ENCODE assay signal across 17 cellular contexts in genomic region chr11:102611291-102611690, GRCh38. TPM values are rescaled to one million over a fixed set of nuclear protein-coding genes. Genes with fewer than 3 reads are reported as not detected.
A peak's percentile ranks its signal among the peaks of the same experiment; 100 is the strongest.
DNase-seq lines count a peak whose midpoint lies in the region; ATAC-seq and TF ChIP-seq lines count a peak whose summit lies in the region.
"Had no signal": no experiment of that assay in that cellular context is flagged by ENCODE, and none has a peak within 500 bp of the region (broad histone marks: within the 10 kb centered on the region; RNA-seq: fewer than 3 reads in every experiment).

No MANE protein-coding gene starts in this region.

- no peak for DNase-seq in activated CD4-positive, alpha-beta T cell treated with anti-CD3 and anti-CD28 coated beads for 36 hours
- no peak for DNase-seq in activated CD4-positive, alpha-beta T cell treated with anti-CD3 and anti-CD28 coated beads for 1 hour
- DNase-seq in stimulated activated effector memory CD8-positive, alpha-beta T cell treated with anti-CD3 and anti-CD28 coated beads, Interleukin-12 subunit alpha, Interleukin-12 subunit beta, amount 100 ng/mL, for 72 hours (ENCODE audit: low spot score in 2 of 2), result no peak
- DNase-seq in NCI-H128 (lab: John Stamatoyannopoulos, UW; ENCODE audit: unreplicated experiment) (no peak), spleen (no peak), COR-L47 (lab: John Stamatoyannopoulos, UW) (no peak)
- DNase-seq: activated T-cell treated with anti-CD3 and anti-CD28 coated beads for 4 hours, body of pancreas, DMS79, NCI-H1694 treated with DMSO at 0.1 percent for 48 hours, OCI-M1, T-helper 9 cell had no signal

- no peak overlapping the region for H3K27ac Mint-ChIP-seq in activated CD4-positive, alpha-beta T cell treated with anti-CD3 and anti-CD28 coated beads for 36 hours
- no peak overlapping the region for H3K27ac Mint-ChIP-seq in stimulated activated effector memory CD8-positive, alpha-beta T cell treated with anti-CD3 and anti-CD28 coated beads, Interleukin-12 subunit alpha, Interleukin-12 subunit beta, amount 100 ng/mL, for 72 hours
- H3K27ac Mint-ChIP-seq: type B pancreatic cell had no signal

- no peak overlapping the region for H3K4me3 ChIP-seq in spleen
- H3K4me3 ChIP-seq: body of pancreas had no signal

- intact Hi-C loops in activated CD4-positive, alpha-beta T cell treated with anti-CD3 and anti-CD28 coated beads for 36 hours (cut with DNase I, micrococcal nuclease), result no loop called here
- intact Hi-C loops in spleen (cut with DNase I; ENCODE audit: low total_unique reads), result no loop called here

- no peaks in the 10 kb centered on the region for H3K9me3 ChIP-seq in spleen
- H3K9me3 ChIP-seq: body of pancreas had no signal

- H3K36me3 Mint-ChIP-seq in activated CD4-positive, alpha-beta T cell treated with anti-CD3 and anti-CD28 coated beads for 36 hours (ENCODE audit: low read depth), result no peaks in the 10 kb centered on the region
- H3K36me3 Mint-ChIP-seq in stimulated activated effector memory CD8-positive, alpha-beta T cell treated with anti-CD3 and anti-CD28 coated beads, Interleukin-12 subunit alpha, Interleukin-12 subunit beta, amount 100 ng/mL, for 72 hours, result no peaks in the 10 kb centered on the region
- H3K36me3 Mint-ChIP-seq: type B pancreatic cell had no signal

- H3K27me3 ChIP-seq in spleen (replicated peaks in 1 of 7), result no peaks in the 10 kb centered on the region
- H3K27me3 ChIP-seq: body of pancreas had no signal

- peak; percentile 24 for ATAC-seq in activated CD4-positive, alpha-beta T cell treated with anti-CD3 and anti-CD28 coated beads for 36 hours
- ATAC-seq in GM21576 (IDR thresholded peaks at IDR 0.05; ENCODE audit: unreplicated experiment), result peak; percentile 39
- ATAC-seq in HG03196 (IDR thresholded peaks at IDR 0.05; ENCODE audit: unreplicated experiment), result peak; percentile 45
- ATAC-seq in stimulated activated effector memory CD8-positive, alpha-beta T cell treated with anti-CD3 and anti-CD28 coated beads, Interleukin-12 subunit alpha, Interleukin-12 subunit beta, amount 100 ng/mL, for 72 hours, result peak; percentile 61
- ATAC-seq: body of pancreas had no signal

- H3K27ac ChIP-seq in spleen, result no peak overlapping the region
- H3K27ac ChIP-seq: body of pancreas had no signal

- H3K36me3 ChIP-seq in spleen, result no peaks in the 10 kb centered on the region

- no peak for TF ChIP-seq POLR2A in spleen (IDR thresholded peaks at IDR 0.05)

- H3K4me1 ChIP-seq in spleen, result peaks cover 0 to 21% (median 6%) of the 10 kb centered on the region in 6 donors
- H3K4me1 ChIP-seq: body of pancreas had no signal

- POLR2A ChIA-PET in activated CD4-positive, alpha-beta T cell treated with anti-CD3 and anti-CD28 coated beads for 36 hours (lab: Charles Lee), result no interaction called here

- H3K9me3 Mint-ChIP-seq in activated CD4-positive, alpha-beta T cell treated with anti-CD3 and anti-CD28 coated beads for 36 hours (ENCODE audit: low read depth), result no peaks in the 10 kb centered on the region
- H3K9me3 Mint-ChIP-seq in stimulated activated effector memory CD8-positive, alpha-beta T cell treated with anti-CD3 and anti-CD28 coated beads, Interleukin-12 subunit alpha, Interleukin-12 subunit beta, amount 100 ng/mL, for 72 hours, result no peaks in the 10 kb centered on the region
- H3K9me3 Mint-ChIP-seq: type B pancreatic cell had no signal

- peaks cover 13% of the 10 kb centered on the region for H3K4me1 Mint-ChIP-seq in activated CD4-positive, alpha-beta T cell treated with anti-CD3 and anti-CD28 coated beads for 36 hours
- H3K4me1 Mint-ChIP-seq in stimulated activated effector memory CD8-positive, alpha-beta T cell treated with anti-CD3 and anti-CD28 coated beads, Interleukin-12 subunit alpha, Interleukin-12 subunit beta, amount 100 ng/mL, for 72 hours, result peaks cover 10% of the 10 kb centered on the region

- H3K4me3 Mint-ChIP-seq in activated CD4-positive, alpha-beta T cell treated with anti-CD3 and anti-CD28 coated beads for 36 hours, result no peak overlapping the region
- H3K4me3 Mint-ChIP-seq in stimulated activated effector memory CD8-positive, alpha-beta T cell treated with anti-CD3 and anti-CD28 coated beads, Interleukin-12 subunit alpha, Interleukin-12 subunit beta, amount 100 ng/mL, for 72 hours, result no peak overlapping the region
- H3K4me3 Mint-ChIP-seq: type B pancreatic cell had no signal

- no peak for TF ChIP-seq CTCF in spleen (IDR thresholded peaks at IDR 0.05 in 8 of 11, conservative IDR thresholded peaks at IDR 0.05 in 3 of 11)

- 76 to 89% (median 83%) methylated on average over 4 of the region's 4 CpGs for WGBS in spleen, 5 donors

- no peaks in the 10 kb centered on the region for H3K27me3 Mint-ChIP-seq in activated CD4-positive, alpha-beta T cell treated with anti-CD3 and anti-CD28 coated beads for 36 hours
- H3K27me3 Mint-ChIP-seq: type B pancreatic cell had no signal

- CTCF ChIA-PET in activated CD4-positive, alpha-beta T cell treated with anti-CD3 and anti-CD28 coated beads for 36 hours (lab: Charles Lee), result interaction anchor here (0.6 to 2.8 kb wide), 7 partner anchors 9 to 269 kb away, joined by 3 to 23 read pairs (median 4); no protein-coding TSS in a partner anchor

RNA-seq across cellular contexts. Expression of gene MMP20, which starts 13.8 kb away (rescaled TPM):
- not detected for total RNA-seq in activated CD4-positive, alpha-beta T cell treated with anti-CD3 and anti-CD28 coated beads for 36 hours
- total RNA-seq in spleen, result not detected
- polyA plus RNA-seq in spleen, result under 1 TPM in 1 of 3 donors, not detected in 2; 0.11 TPM
- total RNA-seq: A172, body of pancreas, HT1080 had no signal
